Comparison of ENCODE assay signal across 17 cellular contexts in genomic region chr2:160245614-160246156, GRCh38. TPM values are rescaled to one million over a fixed set of nuclear protein-coding genes. Genes with fewer than 3 reads are reported as not detected.
"Had no signal": no experiment of that assay in that cellular context is flagged by ENCODE, and none has a peak within 500 bp of the region (broad histone marks: within the 10 kb centered on the region; RNA-seq: fewer than 3 reads in every experiment).

No MANE protein-coding gene starts in this region.

- ATAC-seq: left colon; naive thymus-derived CD4-positive, alpha-beta T cell; stimulated activated naive CD8-positive, alpha-beta T cell treated with anti-CD3 and anti-CD28 coated beads, Interleukin-15, Interleukin-2, amounts not matched to agents 100 U/mL and 50 U/mL, for 24 hours; WTC11 had no signal

- H3K27ac Mint-ChIP-seq: activated CD4-positive, alpha-beta T cell treated with anti-CD3 and anti-CD28 coated beads, Interleukin-2, amount 10 ng/mL, durations not matched to agents 24 days and 14 days; activated naive CD4-positive, alpha-beta T cell treated with anti-CD3 and anti-CD28 coated beads, Interleukin-2, amount 10 ng/mL, durations not matched to agents 7 days and 5 days; activated T-helper 2 cell treated with anti-CD3 and anti-CD28 coated beads, Interferon-gamma antibody, Interleukin-2, Interleukin-4, amounts not matched to agents 10 μg/mL and 5 μg/mL and 100 μg/mL, durations not matched to agents 14 hours and 24 hours and 36 hours; dendritic cell treated with granulocyte-macrophage colony-stimulating factor and Interleukin-4, amounts not matched to agents 40 ng/mL and 50 ng/mL, for 4 days; naive thymus-derived CD4-positive, alpha-beta T cell; T-helper 1 cell treated with Interleukin-12 subunit alpha and Interleukin-12 subunit beta and Interleukin-4 antibody, amounts not matched to agents 30 μg/mL and 1 μg/mL, for 36 hours; WTC11 had no signal

- H3K9me3 Mint-ChIP-seq: activated CD4-positive, alpha-beta T cell treated with anti-CD3 and anti-CD28 coated beads, Interleukin-2, amount 10 ng/mL, durations not matched to agents 24 days and 14 days; activated naive CD4-positive, alpha-beta T cell treated with anti-CD3 and anti-CD28 coated beads, Interleukin-2, amount 10 ng/mL, durations not matched to agents 7 days and 5 days; activated T-helper 2 cell treated with anti-CD3 and anti-CD28 coated beads, Interferon-gamma antibody, Interleukin-2, Interleukin-4, amounts not matched to agents 10 μg/mL and 5 μg/mL and 100 μg/mL, durations not matched to agents 14 hours and 24 hours and 36 hours; central memory CD8-positive, alpha-beta T cell; dendritic cell treated with granulocyte-macrophage colony-stimulating factor and Interleukin-4, amounts not matched to agents 40 ng/mL and 50 ng/mL, for 4 days; naive thymus-derived CD4-positive, alpha-beta T cell; T-helper 1 cell treated with Interleukin-12 subunit alpha and Interleukin-12 subunit beta and Interleukin-4 antibody, amounts not matched to agents 30 μg/mL and 1 μg/mL, for 36 hours; WTC11 had no signal

- H3K27me3 ChIP-seq: sigmoid colon, suprapubic skin had no signal

- H3K4me3 Mint-ChIP-seq: activated CD4-positive, alpha-beta T cell treated with anti-CD3 and anti-CD28 coated beads, Interleukin-2, amount 10 ng/mL, durations not matched to agents 24 days and 14 days; activated naive CD4-positive, alpha-beta T cell treated with anti-CD3 and anti-CD28 coated beads, Interleukin-2, amount 10 ng/mL, durations not matched to agents 7 days and 5 days; central memory CD8-positive, alpha-beta T cell; dendritic cell treated with granulocyte-macrophage colony-stimulating factor and Interleukin-4, amounts not matched to agents 40 ng/mL and 50 ng/mL, for 4 days; naive thymus-derived CD4-positive, alpha-beta T cell; T-helper 1 cell treated with Interleukin-12 subunit alpha and Interleukin-12 subunit beta and Interleukin-4 antibody, amounts not matched to agents 30 μg/mL and 1 μg/mL, for 36 hours; WTC11 had no signal

- DNase-seq: activated CD4-positive, alpha-beta T cell treated with anti-CD3 and anti-CD28 coated beads, Interleukin-2, amount 10 ng/mL, durations not matched to agents 24 days and 14 days; activated naive CD4-positive, alpha-beta T cell treated with anti-CD3 and anti-CD28 coated beads, Interleukin-2, amount 10 ng/mL, durations not matched to agents 7 days and 5 days; hypothalamus; left colon; mesendoderm; naive thymus-derived CD4-positive, alpha-beta T cell; sigmoid colon; stimulated activated CD4-positive, alpha-beta T cell treated with anti-CD3 and anti-CD28 coated beads, Interleukin-4, amount 100 ng/mL, for 1 hour; stimulated activated CD8-positive, alpha-beta memory T cell treated with anti-CD3 and anti-CD28 coated beads, Interleukin-4, amount 100 ng/mL, for 48 hours; stimulated activated naive CD8-positive, alpha-beta T cell treated with anti-CD3 and anti-CD28 coated beads, Interleukin-15, Interleukin-2, amounts not matched to agents 100 U/mL and 50 U/mL, for 24 hours had no signal

- H3K4me1 Mint-ChIP-seq: activated CD4-positive, alpha-beta T cell treated with anti-CD3 and anti-CD28 coated beads, Interleukin-2, amount 10 ng/mL, durations not matched to agents 24 days and 14 days; activated naive CD4-positive, alpha-beta T cell treated with anti-CD3 and anti-CD28 coated beads, Interleukin-2, amount 10 ng/mL, durations not matched to agents 7 days and 5 days; central memory CD8-positive, alpha-beta T cell; naive thymus-derived CD4-positive, alpha-beta T cell had no signal

- H3K27me3 Mint-ChIP-seq: activated CD4-positive, alpha-beta T cell treated with anti-CD3 and anti-CD28 coated beads, Interleukin-2, amount 10 ng/mL, durations not matched to agents 24 days and 14 days; activated naive CD4-positive, alpha-beta T cell treated with anti-CD3 and anti-CD28 coated beads, Interleukin-2, amount 10 ng/mL, durations not matched to agents 7 days and 5 days; central memory CD8-positive, alpha-beta T cell; dendritic cell treated with granulocyte-macrophage colony-stimulating factor and Interleukin-4, amounts not matched to agents 40 ng/mL and 50 ng/mL, for 4 days had no signal

- H3K27ac ChIP-seq: sigmoid colon, suprapubic skin had no signal

- H3K4me3 ChIP-seq: sigmoid colon, suprapubic skin had no signal

- H3K36me3 Mint-ChIP-seq: activated naive CD4-positive, alpha-beta T cell treated with anti-CD3 and anti-CD28 coated beads, Interleukin-2, amount 10 ng/mL, durations not matched to agents 7 days and 5 days; naive thymus-derived CD4-positive, alpha-beta T cell; WTC11 had no signal

- H3K36me3 ChIP-seq: sigmoid colon, suprapubic skin had no signal

- H3K9me3 ChIP-seq: sigmoid colon, suprapubic skin had no signal

RNA-seq across cellular contexts. Expression of gene ITGB6, which starts 45.6 kb away (rescaled TPM):
- total RNA-seq: activated CD4-positive, alpha-beta T cell treated with anti-CD3 and anti-CD28 coated beads, Interleukin-2, amount 10 ng/mL, durations not matched to agents 24 days and 14 days; activated T-helper 2 cell treated with anti-CD3 and anti-CD28 coated beads, Interferon-gamma antibody, Interleukin-2, Interleukin-4, amounts not matched to agents 10 μg/mL and 5 μg/mL and 100 μg/mL, durations not matched to agents 14 hours and 24 hours and 36 hours; naive thymus-derived CD4-positive, alpha-beta T cell; omental fat pad; sigmoid colon; WTC11 had no signal
- polyA plus RNA-seq: naive thymus-derived CD4-positive, alpha-beta T cell had no signal
